22 cellular contexts compared by ENCODE assay signal in genomic region chr1:17671314-17671705, GRCh38.
DNase-seq lines count a peak whose midpoint lies in the region; ATAC-seq lines count a peak whose summit lies in the region.
"Had no signal": no experiment of that assay in that cellular context is flagged by ENCODE, and none has a peak within 500 bp of the region (broad histone marks: within the 10 kb centered on the region; RNA-seq: fewer than 3 reads in every experiment).

No MANE protein-coding gene starts in this region.

- no peaks in the 10 kb centered on the region for H3K27me3 ChIP-seq in BLaER1
- H3K27me3 ChIP-seq: gastroesophageal sphincter, neutrophil, stomach had no signal

- H3K4me2 ChIP-seq in BLaER1 = peak overlapping the region; percentile 88

- H3K4me1 ChIP-seq in BLaER1 = peaks cover 74% of the 10 kb centered on the region

- DNase-seq in DMS79 treated with DMSO at 0.1 percent for 48 hours (lab: John Stamatoyannopoulos, UW) (peak; percentile 36), cerebellar cortex (ENCODE audit: low spot score) (peak; percentile 45), medulla oblongata (ENCODE audit: extremely low spot score) (peak; percentile 34), occipital lobe (lab: John Stamatoyannopoulos, UW) (no peak), NCI-H2196 (lab: John Stamatoyannopoulos, UW; ENCODE audit: unreplicated experiment) (no peak)
- DNase-seq: activated B cell treated with CpG ODN at 0.5 μM for 24 hours; activated naive CD4-positive, alpha-beta T cell treated with anti-CD3 and anti-CD28 coated beads, Interleukin-2, amount 50 U/mL, for 16 hours; HCEC 1CT; lower lobe of right lung; PC-3; psoas muscle; stomach; SW 1271; T1000; trophoblast cell had no signal

- peak overlapping the region; percentile 66 for H3K9ac ChIP-seq in BLaER1

- no peaks in the 10 kb centered on the region for H3K9me3 ChIP-seq in BLaER1
- H3K9me3 ChIP-seq: gastroesophageal sphincter, lower lobe of right lung, neutrophil, psoas muscle, stomach had no signal

- peak overlapping the region; percentile 88 for H3K27ac ChIP-seq in BLaER1
- H3K27ac ChIP-seq: lower lobe of right lung, neutrophil, psoas muscle, stomach had no signal

- peaks cover 19% of the 10 kb centered on the region; the same call in 1 of the 2 replicates for H3K36me3 ChIP-seq in BLaER1
- H3K36me3 ChIP-seq: neutrophil had no signal

- H3K4me3 ChIP-seq in BLaER1 = peak overlapping the region; percentile 23; the same call in 1 of the 2 replicates
- H3K4me3 ChIP-seq: coronary artery, gastroesophageal sphincter, lower lobe of right lung, psoas muscle, stomach had no signal

- ATAC-seq in GM21723 (IDR thresholded peaks at IDR 0.05; ENCODE audit: unreplicated experiment) (no peak), GM18907 (IDR thresholded peaks at IDR 0.05; ENCODE audit: unreplicated experiment) (no peak)
- ATAC-seq: gastroesophageal sphincter, lower lobe of right lung, PC-3, psoas muscle, Right ventricle myocardium inferior had no signal

- no peaks in the 10 kb centered on the region for H4K20me1 ChIP-seq in BLaER1

Comparison
In these comparisons a context has a peak if more than half of its experiments do, and no peak if none do; other contexts are left out.
1. DNase-seq: peak in DMS79 treated with DMSO at 0.1 percent for 48 hours (single experiment), cerebellar cortex (single experiment) and medulla oblongata (single experiment); none in occipital lobe (single experiment) and NCI-H2196 (single experiment).